ENCODE assay signal across 8 cellular contexts in genomic region chr17:38485681-38486298, GRCh38.
A peak's percentile ranks its signal among the peaks of the same experiment; 100 is the strongest.
DNase-seq lines count a peak whose midpoint lies in the region; ATAC-seq and TF ChIP-seq lines count a peak whose summit lies in the region.
"Not testable (repeated sequence)": the region's sequence is repeated elsewhere in the genome, so short reads cannot be mapped to it uniquely, and the experiment has no call there.

No MANE protein-coding gene starts in this region.

- H3K9ac ChIP-seq in BLaER1 treated with 17β-estradiol and CSF1 and Interleukin-3, amounts not matched to agents 10 nM and 100 nM: peak overlapping the region in 9 of 11 experiments; percentile 35 to 73 (median 56); a peak in 15 of 22 replicates

- not testable (repeated sequence) for H3K27me3 ChIP-seq in BLaER1 treated with 17β-estradiol and CSF1 and Interleukin-3, amounts not matched to agents 10 nM and 100 nM

- peaks cover 0 to 52% (median 3%) of the 10 kb centered on the region in 11 experiments; a peak in 8 of 22 replicates for H4K20me1 ChIP-seq in BLaER1 treated with 17β-estradiol and CSF1 and Interleukin-3, amounts not matched to agents 10 nM and 100 nM

- peak; percentile 72 for TF ChIP-seq POLR2A in GM18526 (IDR thresholded peaks at IDR 0.05; ENCODE audit: extremely low read depth, insufficient read length)

- peaks cover 24 to 69% (median 46%) of the 10 kb centered on the region in 11 experiments; a peak in 21 of 22 replicates for H3K36me3 ChIP-seq in BLaER1 treated with 17β-estradiol and CSF1 and Interleukin-3, amounts not matched to agents 10 nM and 100 nM

- peak; percentile 43 for DNase-seq in activated CD4-positive, alpha-beta T cell treated with anti-CD3 and anti-CD28 coated beads for 48 hours
- DNase-seq in caudate nucleus (lab: John Stamatoyannopoulos, UW) (peak in 6 of 61 donors; percentile 14 to 54 (median 29)), kidney glomerular epithelial cell (lab: John Stamatoyannopoulos, UW) (peak; percentile 11)
- peak; percentile 55 for DNase-seq in stimulated activated CD4-positive, alpha-beta T cell treated with anti-CD3 and anti-CD28 coated beads, Interleukin-4, amount 100 ng/mL, for 24 hours

- peak overlapping the region in 2 of 10 experiments; percentile 4 to 38; a peak in 2 of 20 replicates for H3K4me3 ChIP-seq in BLaER1 treated with 17β-estradiol and CSF1 and Interleukin-3, amounts not matched to agents 10 nM and 100 nM

- peak overlapping the region; percentile 71 to 85 (median 81) for H3K4me2 ChIP-seq in BLaER1 treated with 17β-estradiol and CSF1 and Interleukin-3, amounts not matched to agents 10 nM and 100 nM

- peaks cover 30 to 52% (median 40%) of the 10 kb centered on the region in 10 experiments for H3K4me1 ChIP-seq in BLaER1 treated with 17β-estradiol and CSF1 and Interleukin-3, amounts not matched to agents 10 nM and 100 nM

- ATAC-seq in GM21619 (IDR thresholded peaks at IDR 0.05; ENCODE audit: unreplicated experiment) (peak; percentile 54), HG03439 (IDR thresholded peaks at IDR 0.05; ENCODE audit: unreplicated experiment) (peak; percentile 80)

- H3K27ac ChIP-seq in BLaER1 treated with 17β-estradiol and CSF1 and Interleukin-3, amounts not matched to agents 10 nM and 100 nM: peak overlapping the region in 10 of 11 experiments; percentile 46 to 87 (median 76); a peak in 19 of 22 replicates
- peak overlapping the region; percentile 76 for H3K27ac ChIP-seq in caudate nucleus (ENCODE audit: low read depth, low read length)

- not testable (repeated sequence) for H3K9me3 ChIP-seq in BLaER1 treated with 17β-estradiol and CSF1 and Interleukin-3, amounts not matched to agents 10 nM and 100 nM (replicated peaks in 1 of 11)
